Comparison of ENCODE assay signal across 25 cellular contexts in the genomic region with DNA sequence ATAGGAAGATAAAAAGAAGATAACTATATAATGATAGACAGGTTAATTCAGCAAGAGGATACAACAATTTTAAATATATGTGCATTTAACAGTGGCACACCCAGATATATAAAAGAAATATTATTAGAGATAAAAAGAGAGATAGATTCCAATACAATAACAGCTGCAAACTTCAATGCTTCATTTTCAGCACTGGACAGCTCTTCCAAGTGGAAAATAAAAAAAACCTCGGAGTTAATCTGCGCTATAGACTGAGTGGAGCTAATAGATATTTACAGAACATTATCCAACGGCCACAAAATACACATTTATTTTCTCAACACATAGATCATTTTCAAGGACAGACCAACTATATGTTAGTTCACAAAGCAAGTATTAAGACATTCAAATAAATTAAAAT.
DNase-seq lines count a peak whose midpoint lies in the region; ATAC-seq and TF ChIP-seq lines count a peak whose summit lies in the region.
"Had no signal": no experiment of that assay in that cellular context is flagged by ENCODE, and none has a peak within 500 bp of the region (broad histone marks: within the 10 kb centered on the region; RNA-seq: fewer than 3 reads in every experiment).

No MANE protein-coding gene starts in this region.

- intact Hi-C loops in MCF 10A (cut with micrococcal nuclease) (no loop called here), breast epithelium (cut with DNase I; ENCODE audit: low total_unique reads) (no loop called here)

- TF ChIP-seq CTCF in MCF 10A (IDR thresholded peaks at IDR 0.05; ENCODE audit: unreplicated experiment), result no peak
- TF ChIP-seq CTCF in breast epithelium (IDR thresholded peaks at IDR 0.05), result no peak
- TF ChIP-seq CTCF in epithelial cell of esophagus (IDR thresholded peaks at IDR 0.05; ENCODE audit: insufficient read depth, low read depth, low read length, missing control alignments), result no peak

- no peaks in the 10 kb centered on the region for H3K4me1 ChIP-seq in breast epithelium
- H3K4me1 ChIP-seq: BLaER1, lower lobe of right lung, vagina had no signal

- H3K9me3 Mint-ChIP-seq in MCF 10A (ENCODE audit: unreplicated experiment), result no peaks in the 10 kb centered on the region

- H3K4me3 Mint-ChIP-seq in MCF 10A (ENCODE audit: unreplicated experiment), result no peak overlapping the region
- H3K4me3 Mint-ChIP-seq: activated CD4-positive, alpha-beta T cell treated with anti-CD3 and anti-CD28 coated beads, Interleukin-2, amount 10 ng/mL, durations not matched to agents 7 days and 5 days; activated T-cell treated with anti-CD3 and anti-CD28 coated beads, Interleukin-2, amount 50 U/mL, for 24 hours; natural killer cell; stimulated activated naive CD8-positive, alpha-beta T cell treated with anti-CD3 and anti-CD28 coated beads, Interleukin-15, Interleukin-2, amounts not matched to agents 100 ng/mL and 50 ng/mL, for 24 hours; T-helper 2 cell treated with Interferon-gamma antibody and Interleukin-4, amounts not matched to agents 5 μg/mL and 100 μg/mL, for 36 hours; WTC11 had no signal

- no peak overlapping the region for H3K27ac Mint-ChIP-seq in MCF 10A (ENCODE audit: low read depth, unreplicated experiment)
- H3K27ac Mint-ChIP-seq: activated CD4-positive, alpha-beta T cell treated with anti-CD3 and anti-CD28 coated beads, Interleukin-2, amount 10 ng/mL, durations not matched to agents 7 days and 5 days; activated T-cell treated with anti-CD3 and anti-CD28 coated beads, Interleukin-2, amount 50 U/mL, for 24 hours; natural killer cell; stimulated activated naive CD8-positive, alpha-beta T cell treated with anti-CD3 and anti-CD28 coated beads, Interleukin-15, Interleukin-2, amounts not matched to agents 100 ng/mL and 50 ng/mL, for 24 hours; T-helper 2 cell treated with Interferon-gamma antibody and Interleukin-4, amounts not matched to agents 5 μg/mL and 100 μg/mL, for 36 hours; WTC11 had no signal

- H3K27me3 Mint-ChIP-seq in MCF 10A (ENCODE audit: insufficient read depth, unreplicated experiment), result no peaks in the 10 kb centered on the region
- H3K27me3 Mint-ChIP-seq: activated CD4-positive, alpha-beta T cell treated with anti-CD3 and anti-CD28 coated beads, Interleukin-2, amount 10 ng/mL, durations not matched to agents 7 days and 5 days; activated T-cell treated with anti-CD3 and anti-CD28 coated beads, Interleukin-2, amount 50 U/mL, for 24 hours; stimulated activated naive CD8-positive, alpha-beta T cell treated with anti-CD3 and anti-CD28 coated beads, Interleukin-15, Interleukin-2, amounts not matched to agents 100 ng/mL and 50 ng/mL, for 24 hours had no signal

- peaks cover 0 to 8% of the 10 kb centered on the region in 2 donors for H3K9me3 ChIP-seq in breast epithelium
- H3K9me3 ChIP-seq: BLaER1, lower lobe of right lung, vagina had no signal

- H3K27ac ChIP-seq in breast epithelium, result no peak overlapping the region
- H3K27ac ChIP-seq: BLaER1, lower lobe of right lung, skin epidermis, vagina had no signal

- peaks cover 6% of the 10 kb centered on the region for H3K36me3 Mint-ChIP-seq in MCF 10A (ENCODE audit: insufficient read depth, unreplicated experiment)
- H3K36me3 Mint-ChIP-seq: WTC11 had no signal

- no peak for TF ChIP-seq POLR2A in breast epithelium (IDR thresholded peaks at IDR 0.05)

- H3K4me3 ChIP-seq in breast epithelium (no peak overlapping the region), epithelial cell of esophagus (ENCODE audit: low read length) (no peak overlapping the region)
- H3K4me3 ChIP-seq: BLaER1, lower lobe of right lung, skin epidermis, vagina had no signal

- H3K27me3 ChIP-seq in breast epithelium, result no peaks in the 10 kb centered on the region
- H3K27me3 ChIP-seq: BLaER1, vagina had no signal

- no peak for ATAC-seq in HG02870 (IDR thresholded peaks at IDR 0.05; ENCODE audit: unreplicated experiment)
- ATAC-seq in GM21737 (IDR thresholded peaks at IDR 0.05; ENCODE audit: unreplicated experiment), result no peak
- ATAC-seq: lower lobe of right lung, natural killer cell, WTC11 had no signal

- POLR2A ChIA-PET in MCF 10A (lab: Yijun Ruan, JAX), result no interaction called here

- BruUV-seq in MCF 10A (replicated peaks; lab: Mats Ljungman, UMichigan), result no TSS peak

- H3K36me3 ChIP-seq in breast epithelium, result no peaks in the 10 kb centered on the region
- H3K36me3 ChIP-seq: BLaER1, lower lobe of right lung, vagina had no signal

- no peaks in the 10 kb centered on the region for H3K4me1 Mint-ChIP-seq in MCF 10A (ENCODE audit: insufficient read depth, unreplicated experiment)
- H3K4me1 Mint-ChIP-seq: activated CD4-positive, alpha-beta T cell treated with anti-CD3 and anti-CD28 coated beads, Interleukin-2, amount 10 ng/mL, durations not matched to agents 7 days and 5 days; natural killer cell; WTC11 had no signal

- DNase-seq in MCF 10A (ENCODE audit: unreplicated experiment), result peak; percentile 34
- DNase-seq in breast epithelium (ENCODE audit: low spot score in 2 of 2), result no peak
- DNase-seq in RKO (ENCODE audit: low spot score), result peak; percentile 20
- DNase-seq in epithelial cell of esophagus (ENCODE audit: low read depth), result peak; percentile 7
- no peak for DNase-seq in NCI-H2227 treated with DMSO at 0.1 percent for 48 hours (lab: John Stamatoyannopoulos, UW)
- DNase-seq in NCI-H1694 (lab: John Stamatoyannopoulos, UW), result no peak
- DNase-seq: activated CD4-positive, alpha-beta T cell treated with anti-CD3 and anti-CD28 coated beads, Interleukin-2, amount 10 ng/mL, durations not matched to agents 7 days and 5 days; activated gamma-delta T cell treated with Interleukin-2 at 50 U/mL for 16 hours; activated T-cell treated with anti-CD3 and anti-CD28 coated beads, Interleukin-2, amount 50 U/mL, for 24 hours; GF-D8; islet precursor cell; lower lobe of right lung; natural killer cell; NCI-H1417; NCI-H2081 treated with DMSO at 0.1 percent for 48 hours; NCI-H345; NCI-H774 had no signal

- CTCF ChIA-PET in MCF 10A (lab: Yijun Ruan, JAX), result interaction anchor here (0.6 to 0.7 kb wide), 3 partner anchors 12 to 691 kb away, joined by 4 to 7 read pairs (median 5); no protein-coding TSS in a partner anchor

Comparison
In these comparisons a context has a peak if more than half of its experiments do, and no peak if none do; other contexts are left out.
1. DNase-seq: peak in MCF 10A (single experiment), RKO (single experiment) and epithelial cell of esophagus (single experiment); none in breast epithelium (0 of 2), NCI-H2227 treated with DMSO at 0.1 percent for 48 hours (single experiment) and NCI-H1694 (single experiment).